In genomic region chr18:32328379-32328778, GRCh38 we compare ENCODE assay signal across 26 cellular contexts.
DNase-seq lines count a peak whose midpoint lies in the region; ATAC-seq and TF ChIP-seq lines count a peak whose summit lies in the region.
"Had no signal": no experiment of that assay in that cellular context is flagged by ENCODE, and none has a peak within 500 bp of the region (broad histone marks: within the 10 kb centered on the region; RNA-seq: fewer than 3 reads in every experiment).

No MANE protein-coding gene starts in this region.

- H3K9me3 ChIP-seq in breast epithelium (no peaks in the 10 kb centered on the region), lower lobe of right lung (no peaks in the 10 kb centered on the region)
- H3K9me3 ChIP-seq: BE2C, psoas muscle, upper lobe of left lung had no signal

- H3K4me3 Mint-ChIP-seq in MCF 10A (ENCODE audit: unreplicated experiment) = no peak overlapping the region
- H3K4me3 Mint-ChIP-seq: activated CD8-positive, alpha-beta memory T cell treated with anti-CD3 and anti-CD28 coated beads, Interleukin-2, amount 10 ng/mL, durations not matched to agents 7 days and 5 days; activated T-cell treated with anti-CD3 and anti-CD28 coated beads, Interleukin-2, amount 50 U/mL, for 72 hours; central memory CD8-positive, alpha-beta T cell; IgD-negative memory B cell; T-helper 2 cell treated with Interferon-gamma antibody and Interleukin-4, amounts not matched to agents 5 μg/mL and 100 μg/mL, for 36 hours had no signal

- H3K27me3 ChIP-seq in breast epithelium (no peaks in the 10 kb centered on the region), lower lobe of right lung (ENCODE audit: low read depth) (no peaks in the 10 kb centered on the region)
- H3K27me3 ChIP-seq: BE2C, upper lobe of left lung had no signal

- ATAC-seq in lower lobe of right lung (no peak), HG02759 (IDR thresholded peaks at IDR 0.05; ENCODE audit: unreplicated experiment) (no peak)
- ATAC-seq: activated CD8-positive, alpha-beta memory T cell treated with anti-CD3 and anti-CD28 coated beads, Interleukin-2, amount 10 ng/mL, durations not matched to agents 7 days and 5 days; activated T-cell treated with anti-CD3 and anti-CD28 coated beads, Interleukin-2, amount 50 U/mL, for 72 hours; psoas muscle had no signal

- no peaks in the 10 kb centered on the region for H3K9me3 Mint-ChIP-seq in MCF 10A (ENCODE audit: unreplicated experiment)
- H3K9me3 Mint-ChIP-seq: activated T-cell treated with anti-CD3 and anti-CD28 coated beads, Interleukin-2, amount 50 U/mL, for 72 hours; central memory CD8-positive, alpha-beta T cell; T-helper 2 cell treated with Interferon-gamma antibody and Interleukin-4, amounts not matched to agents 5 μg/mL and 100 μg/mL, for 36 hours had no signal

- no peak for TF ChIP-seq POLR2A in breast epithelium (IDR thresholded peaks at IDR 0.05)

- TF ChIP-seq CTCF in MCF 10A (IDR thresholded peaks at IDR 0.05; ENCODE audit: unreplicated experiment) (no peak), breast epithelium (IDR thresholded peaks at IDR 0.05) (no peak), astrocyte of the spinal cord (IDR thresholded peaks at IDR 0.05; ENCODE audit: low read depth, low read length) (no peak), lower lobe of right lung (IDR thresholded peaks at IDR 0.05) (no peak)

- H3K4me3 ChIP-seq in breast epithelium (no peak overlapping the region), astrocyte of the spinal cord (ENCODE audit: low read depth, low read length) (no peak overlapping the region), lower lobe of right lung (no peak overlapping the region)
- H3K4me3 ChIP-seq: psoas muscle, upper lobe of left lung had no signal

- no peaks in the 10 kb centered on the region for H3K27me3 Mint-ChIP-seq in MCF 10A (ENCODE audit: insufficient read depth, unreplicated experiment)

- H3K36me3 Mint-ChIP-seq in MCF 10A (ENCODE audit: insufficient read depth, unreplicated experiment) = peaks cover 11% of the 10 kb centered on the region
- H3K36me3 Mint-ChIP-seq: activated CD8-positive, alpha-beta memory T cell treated with anti-CD3 and anti-CD28 coated beads, Interleukin-2, amount 10 ng/mL, durations not matched to agents 7 days and 5 days; IgD-negative memory B cell had no signal

- no peaks in the 10 kb centered on the region for H3K4me1 ChIP-seq in breast epithelium
- peaks cover 7% of the 10 kb centered on the region for H3K4me1 ChIP-seq in lower lobe of right lung
- H3K4me1 ChIP-seq: BE2C, psoas muscle had no signal

- peaks cover 34% of the 10 kb centered on the region for H3K4me1 Mint-ChIP-seq in MCF 10A (ENCODE audit: insufficient read depth, unreplicated experiment)
- H3K4me1 Mint-ChIP-seq: activated CD8-positive, alpha-beta memory T cell treated with anti-CD3 and anti-CD28 coated beads, Interleukin-2, amount 10 ng/mL, durations not matched to agents 7 days and 5 days; central memory CD8-positive, alpha-beta T cell; IgD-negative memory B cell had no signal

- CTCF ChIA-PET in MCF 10A (lab: Yijun Ruan, JAX) = interaction anchor here (0.7 to 3.3 kb wide), 8 partner anchors 9 to 221 kb away, joined by 3 to 15 read pairs (median 4); partner anchors contain the start of gene GAREM1

- DNase-seq in MCF 10A (ENCODE audit: unreplicated experiment) (no peak), breast epithelium (ENCODE audit: low spot score in 2 of 2) (no peak), astrocyte of the spinal cord (ENCODE audit: low read depth, low spot score) (peak; percentile 44), fibroblast of peridontal ligament (ENCODE audit: extremely low read depth) (peak; percentile 36), NCI-H1105 (lab: John Stamatoyannopoulos, UW) (no peak), lower lobe of right lung (no peak), inferior parietal cortex (ENCODE audit: extremely low spot score) (no peak)
- DNase-seq: activated CD4-positive, alpha-beta T cell treated with anti-CD3 and anti-CD28 coated beads, Interleukin-2, amount 50 U/mL, for 1 hour; activated CD8-positive, alpha-beta memory T cell treated with anti-CD3 and anti-CD28 coated beads, Interleukin-2, amount 10 ng/mL, durations not matched to agents 7 days and 5 days; activated naive CD4-positive, alpha-beta T cell treated with Interleukin-2 at 50 U/mL for 16 hours; activated T-cell treated with anti-CD3 and anti-CD28 coated beads, Interleukin-2, amount 50 U/mL, for 72 hours; amygdala; BE2C; DMS53; kidney; NCI-H2029 treated with DMSO at 0.1 percent for 48 hours; NCI-H446; NCI-H82; psoas muscle; upper lobe of left lung had no signal

- H3K27ac Mint-ChIP-seq in MCF 10A (ENCODE audit: low read depth, unreplicated experiment) = peak overlapping the region; percentile 19
- H3K27ac Mint-ChIP-seq: activated CD8-positive, alpha-beta memory T cell treated with anti-CD3 and anti-CD28 coated beads, Interleukin-2, amount 10 ng/mL, durations not matched to agents 7 days and 5 days; activated T-cell treated with anti-CD3 and anti-CD28 coated beads, Interleukin-2, amount 50 U/mL, for 72 hours; IgD-negative memory B cell; T-helper 2 cell treated with Interferon-gamma antibody and Interleukin-4, amounts not matched to agents 5 μg/mL and 100 μg/mL, for 36 hours had no signal

- H3K27ac ChIP-seq in breast epithelium = no peak overlapping the region
- H3K27ac ChIP-seq in lower lobe of right lung = no peak overlapping the region
- H3K27ac ChIP-seq: 22Rv1, HL-60, psoas muscle, upper lobe of left lung had no signal

- in situ Hi-C loops in astrocyte of the spinal cord (cut with HindIII; ENCODE audit: low sequenced_read_pairs) = no loop called here

- H3K36me3 ChIP-seq in breast epithelium (no peaks in the 10 kb centered on the region), lower lobe of right lung (no peaks in the 10 kb centered on the region)
- H3K36me3 ChIP-seq: BE2C, upper lobe of left lung had no signal

- POLR2A ChIA-PET in MCF 10A (lab: Yijun Ruan, JAX) = interaction anchor here (0.7 to 2.0 kb wide), 5 partner anchors 21 to 461 kb away, joined by 3 to 4 read pairs (median 3); no protein-coding TSS in a partner anchor

- intact Hi-C loops in MCF 10A (cut with micrococcal nuclease) = loop anchor here (1.0 kb wide), 1 partner anchor 142 kb away; the partner anchor contains the start of gene GAREM1
- intact Hi-C loops in breast epithelium (cut with DNase I; ENCODE audit: low total_unique reads) = no loop called here
- intact Hi-C loops in lower lobe of right lung (cut with DNase I) = no loop called here

- BruUV-seq in MCF 10A (replicated peaks; lab: Mats Ljungman, UMichigan) = no TSS peak

Comparison
In these comparisons a context has a peak if more than half of its experiments do, and no peak if none do; other contexts are left out.
1. DNase-seq: peak in astrocyte of the spinal cord (single experiment) and fibroblast of peridontal ligament (single experiment); none in MCF 10A (single experiment), breast epithelium (0 of 2), NCI-H1105 (single experiment), lower lobe of right lung (single experiment) and inferior parietal cortex (single experiment).